Comparison of ENCODE assay signal across 8 cellular contexts in the genomic region with DNA sequence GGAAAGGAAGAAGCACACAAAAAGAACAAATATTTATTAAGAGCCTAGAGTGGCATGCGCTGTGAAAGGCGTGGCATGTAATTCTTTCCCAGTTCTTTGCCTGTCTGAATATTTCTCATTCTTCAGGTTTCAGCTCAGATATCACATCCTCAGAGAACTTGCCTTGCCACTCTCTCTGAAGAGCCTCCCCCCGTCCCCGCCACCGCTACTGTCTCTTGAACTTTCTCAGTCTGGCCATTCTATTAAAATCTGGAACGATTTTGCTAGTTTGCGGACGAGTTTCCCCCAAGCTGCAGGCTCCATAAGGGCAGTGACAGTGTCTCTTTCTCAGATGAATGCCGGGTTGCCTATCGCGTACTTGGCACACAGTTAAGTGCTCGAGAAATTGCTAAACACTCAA. TPM values are rescaled to one million over a fixed set of nuclear protein-coding genes. Genes with fewer than 3 reads are reported as not detected.
DNase-seq lines count a peak whose midpoint lies in the region; ATAC-seq and TF ChIP-seq lines count a peak whose summit lies in the region.

No MANE protein-coding gene starts in this region.

- ATAC-seq in GM19455 (IDR thresholded peaks at IDR 0.05; ENCODE audit: unreplicated experiment) (no peak), HG02759 (IDR thresholded peaks at IDR 0.05; ENCODE audit: unreplicated experiment) (no peak), HG02852 (IDR thresholded peaks at IDR 0.05; ENCODE audit: unreplicated experiment) (no peak), GM18867 (IDR thresholded peaks at IDR 0.05; ENCODE audit: unreplicated experiment) (no peak)

- H3K4me2 ChIP-seq in BLaER1 treated with 17β-estradiol and CSF1 and Interleukin-3, amounts not matched to agents 10 nM and 100 nM: peak overlapping the region in 10 of 11 experiments; percentile 10 to 97 (median 46); a peak in 11 of 22 replicates

- no peak overlapping the region for H3K27ac ChIP-seq in BLaER1 treated with 17β-estradiol and CSF1 and Interleukin-3, amounts not matched to agents 10 nM and 100 nM
- peak overlapping the region; percentile 61 for H3K27ac ChIP-seq in colonic mucosa
- no peak overlapping the region for H3K27ac ChIP-seq in mesodermal cell (ENCODE audit: low read depth, low read length, severe bottlenecking)

- H3K4me1 ChIP-seq in BLaER1 treated with 17β-estradiol and CSF1 and Interleukin-3, amounts not matched to agents 10 nM and 100 nM: peaks cover 5 to 17% (median 11%) of the 10 kb centered on the region in 10 experiments; a peak in 18 of 20 replicates
- H3K4me1 ChIP-seq in colonic mucosa: no peaks in the 10 kb centered on the region
- no peaks in the 10 kb centered on the region for H3K4me1 ChIP-seq in mesodermal cell (ENCODE audit: control insufficient read depth, insufficient read depth, low read length, poor library complexity, severe bottlenecking)

- no peak for TF ChIP-seq CTCF in NB4 (IDR thresholded peaks at IDR 0.05; ENCODE audit: low read depth, low read length)
- no peak for TF ChIP-seq CTCF in colonic mucosa (IDR thresholded peaks at IDR 0.05)

- peaks cover 0 to 46% (median 18%) of the 10 kb centered on the region in 11 experiments; a peak in 10 of 22 replicates for H3K27me3 ChIP-seq in BLaER1 treated with 17β-estradiol and CSF1 and Interleukin-3, amounts not matched to agents 10 nM and 100 nM
- H3K27me3 ChIP-seq in colonic mucosa: no peaks in the 10 kb centered on the region

- H4K20me1 ChIP-seq in BLaER1 treated with 17β-estradiol and CSF1 and Interleukin-3, amounts not matched to agents 10 nM and 100 nM: peaks cover 0 to 24% (median 3%) of the 10 kb centered on the region in 11 experiments; a peak in 5 of 22 replicates

- H3K9ac ChIP-seq in BLaER1 treated with 17β-estradiol and CSF1 and Interleukin-3, amounts not matched to agents 10 nM and 100 nM: no peak overlapping the region
- peak overlapping the region; percentile 40 to 79 for H3K9ac ChIP-seq in colonic mucosa (ENCODE audit: low read depth in 2 of 2, low read length in 2 of 2)

- no peaks in the 10 kb centered on the region for H3K9me3 ChIP-seq in BLaER1 treated with 17β-estradiol and CSF1 and Interleukin-3, amounts not matched to agents 10 nM and 100 nM (replicated peaks in 1 of 11)
- no peaks in the 10 kb centered on the region for H3K9me3 ChIP-seq in colonic mucosa
- no peaks in the 10 kb centered on the region for H3K9me3 ChIP-seq in mesodermal cell (ENCODE audit: control insufficient read depth, low read length)

- no peak for DNase-seq in NB4 (ENCODE audit: low read depth)
- DNase-seq in colonic mucosa: peak; percentile 44

- intact Hi-C loops in colonic mucosa (cut with DNase I): no loop called here

- no peaks in the 10 kb centered on the region for H3K36me3 ChIP-seq in BLaER1 treated with 17β-estradiol and CSF1 and Interleukin-3, amounts not matched to agents 10 nM and 100 nM
- H3K36me3 ChIP-seq in colonic mucosa (no peaks in the 10 kb centered on the region), mesodermal cell (ENCODE audit: control insufficient read depth, insufficient read depth, low read length) (no peaks in the 10 kb centered on the region)

- no peak overlapping the region for H3K4me3 ChIP-seq in BLaER1 treated with 17β-estradiol and CSF1 and Interleukin-3, amounts not matched to agents 10 nM and 100 nM
- peak overlapping the region; percentile 30 for H3K4me3 ChIP-seq in NB4 (ENCODE audit: low read depth, low read length)
- H3K4me3 ChIP-seq in colonic mucosa: peak overlapping the region; percentile 37
- H3K4me3 ChIP-seq in mesodermal cell (ENCODE audit: extremely low read depth, insufficient read depth, low read length, poor library complexity, severe bottlenecking): peak overlapping the region; percentile 74

- no peak for TF ChIP-seq POLR2A in NB4 (IDR thresholded peaks at IDR 0.05; ENCODE audit: extremely low read depth, insufficient read length)

- WGBS in mesodermal cell (ENCODE audit: insufficient coverage in 2 of 2), 2 experiments: 40 to 44% methylated on average over 12 of the region's 12 CpGs

RNA-seq across cellular contexts. Expression of gene PLEKHA1, which starts 0.8 kb away (rescaled TPM):
- 10 to 100 TPM; 34.8 to 55.6 TPM for total RNA-seq in colonic mucosa
- polyA plus RNA-seq in mesodermal cell (2013, experiment 1 of 2): 31.2 TPM
- 29.6 TPM for polyA plus RNA-seq in mesodermal cell (2013, experiment 2 of 2)

Comparison
In these comparisons a context has a peak if more than half of its experiments do, and no peak if none do; other contexts are left out.
1. H3K4me3 ChIP-seq: peak in NB4 (single experiment), colonic mucosa (single experiment) and mesodermal cell (single experiment); none in BLaER1 treated with 17β-estradiol and CSF1 and Interleukin-3, amounts not matched to agents 10 nM and 100 nM (0 of 10).
2. H3K9ac ChIP-seq: peak in colonic mucosa (2 of 2); none in BLaER1 treated with 17β-estradiol and CSF1 and Interleukin-3, amounts not matched to agents 10 nM and 100 nM (0 of 11).